ENCODE assay signal across 12 cellular contexts in genomic region chr14:78029471-78030372, GRCh38.
DNase-seq lines count a peak whose midpoint lies in the region; TF ChIP-seq lines count a peak whose summit lies in the region.
"Had no signal": no experiment of that assay in that cellular context is flagged by ENCODE, and none has a peak within 500 bp of the region (broad histone marks: within the 10 kb centered on the region; RNA-seq: fewer than 3 reads in every experiment).

No MANE protein-coding gene starts in this region.

- no peaks in the 10 kb centered on the region for H3K36me3 ChIP-seq in Peyer's patch

- H3K4me3 Mint-ChIP-seq in glutamatergic neuron (ENCODE audit: unreplicated experiment) (peak overlapping the region; percentile 30), type B pancreatic cell (no peak overlapping the region), Calu3 (ENCODE audit: low read depth, unreplicated experiment) (no peak overlapping the region)
- no peak overlapping the region for H3K4me3 Mint-ChIP-seq in activated T-cell treated with anti-CD3 and anti-CD28 coated beads, Interleukin-2, amount 50 U/mL, for 24 hours

- no peaks in the 10 kb centered on the region for H3K4me1 ChIP-seq in Peyer's patch

- TF ChIP-seq POLR2A in Peyer's patch (IDR thresholded peaks at IDR 0.05), result no peak

- no peak overlapping the region for H3K4me3 ChIP-seq in Peyer's patch
- H3K4me3 ChIP-seq: skin epidermis had no signal

- H3K4me1 Mint-ChIP-seq in glutamatergic neuron (ENCODE audit: low read depth, unreplicated experiment), result peaks cover 2% of the 10 kb centered on the region
- no peaks in the 10 kb centered on the region for H3K4me1 Mint-ChIP-seq in type B pancreatic cell (ENCODE audit: unreplicated experiment)
- H3K4me1 Mint-ChIP-seq in Calu3 (ENCODE audit: low read depth, unreplicated experiment), result no peaks in the 10 kb centered on the region
- H3K4me1 Mint-ChIP-seq in activated T-cell treated with anti-CD3 and anti-CD28 coated beads, Interleukin-2, amount 50 U/mL, for 24 hours (ENCODE audit: low read depth), result no peaks in the 10 kb centered on the region

- H3K27me3 Mint-ChIP-seq in glutamatergic neuron (ENCODE audit: unreplicated experiment) (peaks cover 7% of the 10 kb centered on the region), type B pancreatic cell (peaks cover 47% of the 10 kb centered on the region), Calu3 (ENCODE audit: unreplicated experiment) (peaks cover 56% of the 10 kb centered on the region)
- H3K27me3 Mint-ChIP-seq in activated T-cell treated with anti-CD3 and anti-CD28 coated beads, Interleukin-2, amount 50 U/mL, for 24 hours, result peaks cover 29% of the 10 kb centered on the region

- H3K36me3 Mint-ChIP-seq in glutamatergic neuron (ENCODE audit: unreplicated experiment) (no peaks in the 10 kb centered on the region), type B pancreatic cell (no peaks in the 10 kb centered on the region), Calu3 (ENCODE audit: insufficient read depth, unreplicated experiment) (no peaks in the 10 kb centered on the region)
- no peaks in the 10 kb centered on the region for H3K36me3 Mint-ChIP-seq in activated T-cell treated with anti-CD3 and anti-CD28 coated beads, Interleukin-2, amount 50 U/mL, for 24 hours (ENCODE audit: low read depth)

- DNase-seq in NCI-H524 (lab: John Stamatoyannopoulos, UW) (peak; percentile 49 to 51), NCI-H524 treated with DMSO at 0.1 percent for 48 hours (lab: John Stamatoyannopoulos, UW) (no peak), NCI-H774 (lab: John Stamatoyannopoulos, UW) (peak; percentile 39), glutamatergic neuron (no peak), type B pancreatic cell (ENCODE audit: extremely low spot score, unreplicated experiment) (no peak), Calu3 (no peak), Peyer's patch (no peak)
- DNase-seq in activated T-cell treated with anti-CD3 and anti-CD28 coated beads, Interleukin-2, amount 50 U/mL, for 24 hours, result no peak
- DNase-seq: activated T-cell treated with anti-CD3 and anti-CD28 coated beads, Interleukin-2, amount 50 U/mL, for 48 hours; foreskin melanocyte; NCI-H446 treated with DMSO at 0.1 percent for 48 hours had no signal

- H3K9me3 Mint-ChIP-seq in glutamatergic neuron (ENCODE audit: unreplicated experiment) (no peaks in the 10 kb centered on the region), type B pancreatic cell (no peaks in the 10 kb centered on the region), Calu3 (ENCODE audit: low read depth, unreplicated experiment) (no peaks in the 10 kb centered on the region)
- H3K9me3 Mint-ChIP-seq in activated T-cell treated with anti-CD3 and anti-CD28 coated beads, Interleukin-2, amount 50 U/mL, for 24 hours, result no peaks in the 10 kb centered on the region

- TF ChIP-seq CTCF in glutamatergic neuron (IDR thresholded peaks at IDR 0.05; ENCODE audit: partially characterized antibody, unreplicated experiment) (no peak), type B pancreatic cell (conservative IDR thresholded peaks at IDR 0.05) (peak; percentile 39), Calu3 (IDR thresholded peaks at IDR 0.05; ENCODE audit: unreplicated experiment) (no peak), Peyer's patch (IDR thresholded peaks at IDR 0.05) (no peak)

- no peaks in the 10 kb centered on the region for H3K27me3 ChIP-seq in Peyer's patch

- CTCF ChIA-PET in Calu3 (lab: Charles Lee), result no interaction called here

- intact Hi-C loops in Calu3 (cut with micrococcal nuclease; ENCODE audit: unreplicated experiment), result loop anchor here (2.0 kb wide), 1 partner anchor 55 kb away; no protein-coding TSS in a partner anchor

- H3K9me3 ChIP-seq in Peyer's patch, result no peaks in the 10 kb centered on the region

- H3K27ac Mint-ChIP-seq in glutamatergic neuron (ENCODE audit: unreplicated experiment), result no peak overlapping the region
- H3K27ac Mint-ChIP-seq in type B pancreatic cell, result no peak overlapping the region
- H3K27ac Mint-ChIP-seq in Calu3 (ENCODE audit: unreplicated experiment), result no peak overlapping the region
- H3K27ac Mint-ChIP-seq in activated T-cell treated with anti-CD3 and anti-CD28 coated beads, Interleukin-2, amount 50 U/mL, for 24 hours, result no peak overlapping the region

- H3K27ac ChIP-seq in Peyer's patch, result no peak overlapping the region
- H3K27ac ChIP-seq: skin epidermis had no signal

- BruUV-seq in Calu3 (replicated peaks; lab: Mats Ljungman, UMichigan), result no TSS peak

Comparison
In these comparisons a context has a peak if more than half of its experiments do, and no peak if none do; other contexts are left out.
1. DNase-seq: peak in NCI-H524 (2 of 2) and NCI-H774 (single experiment); none in NCI-H524 treated with DMSO at 0.1 percent for 48 hours (single experiment), glutamatergic neuron (single experiment), type B pancreatic cell (single experiment), Calu3 (single experiment), Peyer's patch (0 of 3) and activated T-cell treated with anti-CD3 and anti-CD28 coated beads, Interleukin-2, amount 50 U/mL, for 24 hours (single experiment).